Comparison of ENCODE assay signal across 8 cellular contexts in the genomic region with DNA sequence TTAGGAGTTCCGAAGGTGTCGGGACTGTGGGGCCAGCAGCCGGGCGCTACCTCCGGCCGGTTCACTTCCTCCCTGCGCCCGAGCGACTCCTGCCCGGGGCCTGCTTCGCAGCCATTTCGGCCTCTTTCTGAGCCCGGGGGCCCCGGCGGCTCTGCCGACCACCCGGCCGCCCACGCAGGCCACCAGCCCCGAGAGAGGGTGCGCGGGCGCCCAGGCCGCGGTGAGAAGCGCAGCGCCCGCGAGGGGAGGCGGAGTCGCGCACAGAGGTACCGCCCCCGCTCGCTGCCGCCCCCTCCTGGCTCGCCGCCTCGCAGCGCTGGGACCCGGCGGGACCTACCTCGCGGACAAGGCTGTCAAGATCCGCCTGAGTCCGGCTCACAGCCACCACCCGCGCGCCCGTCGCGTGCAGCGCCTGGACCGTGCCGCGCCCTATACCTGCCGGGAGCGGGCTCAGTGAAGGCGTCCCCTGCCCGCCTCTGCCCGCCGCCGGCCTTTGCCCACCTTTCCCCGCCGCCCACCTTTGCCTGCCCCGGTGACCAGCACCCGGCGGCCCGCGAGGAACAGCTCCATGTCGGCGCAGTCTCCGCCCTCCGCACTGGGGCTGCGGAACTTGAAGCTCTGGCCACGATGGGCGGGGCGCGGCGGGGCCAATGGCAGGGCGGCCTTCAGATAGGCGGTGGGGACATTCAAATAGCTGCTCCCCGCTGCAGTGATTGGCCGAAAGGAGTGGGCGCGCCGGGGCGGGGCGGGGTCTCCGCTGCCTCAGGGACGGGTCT. TPM values are rescaled to one million over a fixed set of nuclear protein-coding genes. Genes with fewer than 3 reads are reported as not detected.
A peak's percentile ranks its signal among the peaks of the same experiment; 100 is the strongest.
DNase-seq lines count a peak whose midpoint lies in the region; ATAC-seq, FAIRE-seq and TF ChIP-seq lines count a peak whose summit lies in the region.

Gene DCXR, minus strand, starts transcription at position 585 of the 776 bp plus-strand sequence. Its CDS starts 15 bp downstream, at position 570.

- no peaks in the 10 kb centered on the region for H3K9me3 ChIP-seq in endothelial cell of umbilical vein (replicated peaks; ENCODE audit: control insufficient read depth, insufficient read depth, low read length)
- no peaks in the 10 kb centered on the region for H3K9me3 ChIP-seq in mononuclear cell (ENCODE audit: low read depth, low read length)

- peak within 1 kb of the TSS; percentile 36 to 95 (median 82) for H3K27ac Mint-ChIP-seq in IgD-negative memory B cell

- no peaks in the 10 kb centered on the region for H3K36me3 ChIP-seq in endothelial cell of umbilical vein (ENCODE audit: control insufficient read depth in 2 of 2, extremely low read depth in 1 of 2, insufficient read depth in 2 of 2, low read length in 2 of 2)

- peaks cover 9 to 15% (median 14%) of the 10 kb centered on the region in 3 donors for H3K4me1 Mint-ChIP-seq in IgD-negative memory B cell

- dilution Hi-C loops in endothelial cell of umbilical vein (cut with MboI; ENCODE audit: extremely low pct_ligation_motif_present, low sequenced_read_pairs), result no loop called here

- intact Hi-C loops in endothelial cell of umbilical vein (cut with micrococcal nuclease), result loop anchor here (1.0 to 10.0 kb wide), 4 partner anchors 14 to 378 kb away; partner anchors contain the start of genes HEXD, LRRC45 and OGFOD3

- peak within 1 kb of the TSS; percentile 58 to 71 (median 69) for H3K4me3 ChIP-seq in endothelial cell of umbilical vein (replicated peaks in 1 of 3; ENCODE audit: insufficient read depth in 1 of 3, low read depth in 1 of 3, low read length in 3 of 3)
- H3K4me3 ChIP-seq in mononuclear cell (ENCODE audit: low read length), result peak within 1 kb of the TSS; percentile 56

- BruUV-seq in endothelial cell of umbilical vein (replicated peaks; lab: Mats Ljungman, UMichigan), result no TSS peak

- H3K27me3 Mint-ChIP-seq in IgD-negative memory B cell, result no peaks in the 10 kb centered on the region

- ATAC-seq in GM21528 (IDR thresholded peaks at IDR 0.05; ENCODE audit: low FRiP score, unreplicated experiment), result peak; percentile 85

- DNase-seq in DMS114 treated with DMSO at 0.1 percent for 48 hours (lab: John Stamatoyannopoulos, UW; ENCODE audit: unreplicated experiment), result peak; percentile 89
- DNase-seq in OCI-M1 (lab: John Stamatoyannopoulos, UW), result peak; percentile 97
- peak; percentile 92 for DNase-seq in activated T-cell treated with anti-CD3 and anti-CD28 coated beads for 24 hours (ENCODE audit: low read depth)
- peak; percentile 97 for DNase-seq in endothelial cell of umbilical vein (ENCODE audit: low read depth, low spot score)
- DNase-seq in stimulated activated CD8-positive, alpha-beta memory T cell treated with anti-CD3 and anti-CD28 coated beads, Interleukin-4, amount 100 ng/mL, for 1 hour (ENCODE audit: low read depth in 2 of 2, low spot score in 1 of 2), result peak; percentile 82 to 90

- peak; percentile 80 for TF ChIP-seq POLR2A in endothelial cell of umbilical vein (IDR thresholded peaks at IDR 0.05; ENCODE audit: low read depth, low read length)

- H3K27ac ChIP-seq in endothelial cell of umbilical vein (ENCODE audit: insufficient read depth, low read depth, low read length), result peak within 1 kb of the TSS; percentile 36

- peaks cover 4% of the 10 kb centered on the region for H3K79me2 ChIP-seq in endothelial cell of umbilical vein (ENCODE audit: control insufficient read depth, insufficient read depth, low read length)

- POLR2A ChIA-PET in endothelial cell of umbilical vein (lab: Charles Lee), result interaction anchor here (1.1 kb wide), 1 partner anchor 117 kb away, joined by 3 read pairs; no protein-coding TSS in a partner anchor

- no peaks in the 10 kb centered on the region for H3K36me3 Mint-ChIP-seq in IgD-negative memory B cell

- no peaks in the 10 kb centered on the region for H3K27me3 ChIP-seq in endothelial cell of umbilical vein (ENCODE audit: control insufficient read depth in 2 of 2, insufficient read depth in 2 of 2, low read length in 2 of 2)
- peaks cover 1% of the 10 kb centered on the region for H3K27me3 ChIP-seq in mononuclear cell (ENCODE audit: insufficient read depth, low read length)

- H4K20me1 ChIP-seq in endothelial cell of umbilical vein (replicated peaks; ENCODE audit: control insufficient read depth, extremely low read depth, insufficient read depth, low read length), result no peaks in the 10 kb centered on the region

- H3K4me2 ChIP-seq in endothelial cell of umbilical vein (ENCODE audit: insufficient read depth, low read length), result peak within 1 kb of the TSS; percentile 67

- H3K9me3 Mint-ChIP-seq in IgD-negative memory B cell, result no peaks in the 10 kb centered on the region

- peaks cover 9% of the 10 kb centered on the region for H3K4me1 ChIP-seq in endothelial cell of umbilical vein (ENCODE audit: control insufficient read depth, extremely low read depth, insufficient read depth, low read length)
- H3K4me1 ChIP-seq in mononuclear cell (ENCODE audit: insufficient read depth, low read length), result peaks cover 33% of the 10 kb centered on the region

- H2AFZ ChIP-seq in endothelial cell of umbilical vein (ENCODE audit: low read depth, low read length), result peak within 1 kb of the TSS; percentile 87

- TF ChIP-seq CTCF in endothelial cell of umbilical vein (IDR thresholded peaks at IDR 0.05; ENCODE audit: extremely low read depth in 1 of 2, insufficient read depth in 1 of 2, low read depth in 1 of 2, low read length in 2 of 2), result peak; percentile 87 to 92

- CTCF ChIA-PET in endothelial cell of umbilical vein (lab: Charles Lee), result interaction anchor here (0.6 to 1.5 kb wide), 21 partner anchors 8 to 312 kb away, joined by 3 to 19 read pairs (median 5); partner anchors contain the start of genes CENPX, FASN, GPS1 and LRRC45

- peak; percentile 99 for FAIRE-seq in endothelial cell of umbilical vein (lab: Jason Lieb, UNC)

- no peaks in the 10 kb centered on the region for H3K9me1 ChIP-seq in endothelial cell of umbilical vein (replicated peaks; ENCODE audit: control insufficient read depth, extremely low read depth, insufficient read depth, low read length)

- H3K4me3 Mint-ChIP-seq in IgD-negative memory B cell, result peak within 1 kb of the TSS; percentile 83 to 97 (median 90)

- peak within 1 kb of the TSS; percentile 78 for H3K9ac ChIP-seq in endothelial cell of umbilical vein (replicated peaks; ENCODE audit: extremely low read depth, insufficient read depth, low read length)

TF ChIP-seq in endothelial cell of umbilical vein, 7 proteins besides CTCF, POLR2A, EP300 and RAD21:
- TF ChIP-seq MAX (IDR thresholded peaks at IDR 0.05; ENCODE audit: insufficient read depth, insufficient read length) (peak; percentile 24), EZH2 (IDR thresholded peaks at IDR 0.05; ENCODE audit: borderline replicate concordance, low read depth, low read length, severe bottlenecking) (no peak), JUN (IDR thresholded peaks at IDR 0.05; ENCODE audit: borderline replicate concordance, insufficient read depth, insufficient read length, low read depth) (no peak), MYC (IDR thresholded peaks at IDR 0.05; ENCODE audit: low read depth, low read length) (no peak), POLR2AphosphoS5 (IDR thresholded peaks at IDR 0.05; ENCODE audit: insufficient read depth, low read depth, low read length) (peak; percentile 71)

RNA-seq across cellular contexts. Expression of gene DCXR, which starts in this region (rescaled TPM):
- polyA plus RNA-seq in IgD-negative memory B cell, result 88.3 TPM
- total RNA-seq in endothelial cell of umbilical vein, result 75.2 and 93.0 TPM in 2 replicates
- 178 and 241 TPM in 2 replicates for polyA plus RNA-seq in endothelial cell of umbilical vein
- polyA plus RNA-seq in endothelial cell of umbilical vein (2011; cell fraction: cytosol; rRNA removed), result 153 and 181 TPM in 2 replicates
- polyA plus RNA-seq in endothelial cell of umbilical vein (2011; cell fraction: nucleus; rRNA removed), result 150 and 164 TPM in 2 replicates
- 106 and 108 TPM in 2 replicates for polyA plus RNA-seq in endothelial cell of umbilical vein (2012)
- polyA minus RNA-seq in endothelial cell of umbilical vein, result 41.9 and 53.2 TPM in 2 replicates
- 39.0 TPM for polyA minus RNA-seq in endothelial cell of umbilical vein (2011; cell fraction: cytosol; rRNA and poly(A)+ RNA removed)
- 8.4 and 18.0 TPM in 2 replicates for polyA minus RNA-seq in endothelial cell of umbilical vein (2011; cell fraction: nucleus; rRNA and poly(A)+ RNA removed)
- 25.2 TPM for total RNA-seq in mononuclear cell

Comparison
In these comparisons a context has a peak if more than half of its experiments do, and no peak if none do; other contexts are left out.
1. Peak in every context shown above with its lines: DNase-seq, ATAC-seq, H3K4me3 ChIP-seq and H3K27ac ChIP-seq.